In genomic region chr2:134207589-134208209, GRCh38 we compare ENCODE assay signal across 8 cellular contexts. TPM values are rescaled to one million over a fixed set of nuclear protein-coding genes. Genes with fewer than 3 reads are reported as not detected.
DNase-seq lines count a peak whose midpoint lies in the region; ATAC-seq and TF ChIP-seq lines count a peak whose summit lies in the region.

No MANE protein-coding gene starts in this region.

- H3K36me3 ChIP-seq in mesendoderm (ENCODE audit: control insufficient read depth, insufficient read depth, low read length), result no peaks in the 10 kb centered on the region

- H3K4ac ChIP-seq in mesendoderm (ENCODE audit: low read depth, low read length), result no peak overlapping the region

- no peak overlapping the region for H2BK15ac ChIP-seq in mesendoderm (replicated peaks; ENCODE audit: low read depth)

- no peak overlapping the region for H3K9ac ChIP-seq in mesendoderm (ENCODE audit: low read length)

- no peak overlapping the region for H3K4me3 ChIP-seq in choroid plexus epithelial cell (ENCODE audit: low read depth, low read length)
- H3K4me3 ChIP-seq in mesendoderm (ENCODE audit: low read length), result no peak overlapping the region

- H3K27me3 ChIP-seq in mesendoderm (ENCODE audit: insufficient read depth, low read length, poor library complexity), result no peaks in the 10 kb centered on the region

- H3K23ac ChIP-seq in mesendoderm (ENCODE audit: low read length), result no peak overlapping the region

- no peak overlapping the region for H3K18ac ChIP-seq in mesendoderm (ENCODE audit: low read length)

- ATAC-seq in GM21526 (IDR thresholded peaks at IDR 0.05; ENCODE audit: low FRiP score, unreplicated experiment) (peak; percentile 68), HG02763 (IDR thresholded peaks at IDR 0.05; ENCODE audit: unreplicated experiment) (no peak)
- peak; percentile 71 to 88 for ATAC-seq in activated CD4-positive, CD25-positive, alpha-beta regulatory T cell treated with anti-CD3 and anti-CD28 coated beads, Interleukin-2, amount 50 U/mL, for 24 hours

- H2AK5ac ChIP-seq in mesendoderm (ENCODE audit: low read length), result no peak overlapping the region

- H3K4me2 ChIP-seq in mesendoderm (ENCODE audit: low read length), result no peak overlapping the region

- H3K27ac ChIP-seq in mesendoderm (ENCODE audit: low read depth, low read length), result no peak overlapping the region

- no peak overlapping the region for H2BK120ac ChIP-seq in mesendoderm (ENCODE audit: low read depth, low read length)

- H3K79me1 ChIP-seq in mesendoderm (ENCODE audit: low read length), result peaks cover 16% of the 10 kb centered on the region

- H3K4me1 ChIP-seq in mesendoderm (ENCODE audit: control insufficient read depth, low read depth, low read length), result peaks cover 31% of the 10 kb centered on the region

- H4K5ac ChIP-seq in mesendoderm (ENCODE audit: low read length), result no peak overlapping the region

- WGBS in mesendoderm (ENCODE audit: extremely low coverage, insufficient coverage, low lambda C conversion rate), result no CpG with 5 or more reads among the region's 5 CpGs

- TF ChIP-seq CTCF in choroid plexus epithelial cell (conservative IDR thresholded peaks at IDR 0.05; ENCODE audit: low read depth, low read length), result peak; percentile 79

- H3K56ac ChIP-seq in mesendoderm (ENCODE audit: low read length), result no peak overlapping the region

- peak; percentile 82 for DNase-seq in DMS 273 (lab: John Stamatoyannopoulos, UW; ENCODE audit: unreplicated experiment)
- peak; percentile 40 for DNase-seq in M059J (ENCODE audit: low read depth)
- peak; percentile 64 for DNase-seq in choroid plexus epithelial cell (ENCODE audit: low read depth)
- DNase-seq in mesendoderm, result peak; percentile 93
- DNase-seq in stimulated activated naive CD4-positive, alpha-beta T cell treated with Interleukin-2 at 50 U/mL for 16 hours (lab: John Stamatoyannopoulos, UW), result peak; percentile 60

- peaks cover 9% of the 10 kb centered on the region for H3K79me2 ChIP-seq in mesendoderm (ENCODE audit: control insufficient read depth, insufficient read depth, low read length)

- H4K8ac ChIP-seq in mesendoderm (ENCODE audit: low read depth, low read length), result no peak overlapping the region

- H2BK5ac ChIP-seq in mesendoderm (ENCODE audit: low read length), result no peak overlapping the region

RNA-seq across cellular contexts. Expression of gene MGAT5, which starts 46.2 kb away (rescaled TPM):
- total RNA-seq in M059J (2014; rRNA removed; shearing (Covaris generic)), result 12.1 and 21.2 TPM in 2 replicates
- 18.2 TPM for polyA plus RNA-seq in mesendoderm (2013, experiment 1 of 2)
- polyA plus RNA-seq in mesendoderm (2013, experiment 2 of 2), result 17.0 TPM

Comparison
In these comparisons a context has a peak if more than half of its experiments do, and no peak if none do; other contexts are left out.
1. DNase-seq: peak in every context shown above with its lines; median percentile 93 in mesendoderm; 82 in DMS 273; 64 in choroid plexus epithelial cell; 60 in stimulated activated naive CD4-positive, alpha-beta T cell treated with Interleukin-2 at 50 U/mL for 16 hours; 40 in M059J.